ENCODE assay signal across 18 cellular contexts in the genomic region with DNA sequence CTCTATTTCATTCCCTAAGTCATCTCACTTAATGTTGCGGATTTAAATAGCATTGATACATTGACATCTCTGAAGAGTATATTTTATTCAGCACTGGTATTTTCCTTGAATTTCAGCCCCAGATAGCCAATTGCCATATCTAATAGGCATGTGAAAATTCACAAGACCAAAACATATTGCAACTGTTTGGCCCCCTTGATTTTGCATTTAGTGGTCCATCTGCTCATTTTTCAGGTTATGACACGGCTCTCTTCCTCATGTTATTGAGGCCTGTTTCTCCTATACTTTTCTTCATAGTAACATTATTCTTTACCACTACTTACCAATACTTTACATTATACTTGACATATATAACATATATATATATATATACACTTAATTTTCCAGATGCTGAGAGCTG. TPM values are rescaled to one million over a fixed set of nuclear protein-coding genes. Genes with fewer than 3 reads are reported as not detected.
DNase-seq lines count a peak whose midpoint lies in the region; ATAC-seq, FAIRE-seq and TF ChIP-seq lines count a peak whose summit lies in the region.
"Had no signal": no experiment of that assay in that cellular context is flagged by ENCODE, and none has a peak within 500 bp of the region (broad histone marks: within the 10 kb centered on the region; RNA-seq: fewer than 3 reads in every experiment).

No MANE protein-coding gene starts in this region.

- H3K9me3 Mint-ChIP-seq in Caco-2 (ENCODE audit: unreplicated experiment) (no peaks in the 10 kb centered on the region), chondrocyte (ENCODE audit: low read depth) (no peaks in the 10 kb centered on the region)
- no peaks in the 10 kb centered on the region for H3K9me3 Mint-ChIP-seq in activated CD4-positive, alpha-beta T cell treated with anti-CD3 and anti-CD28 coated beads, Interleukin-2, amount 10 ng/mL, durations not matched to agents 7 days and 5 days
- H3K9me3 Mint-ChIP-seq: T-cell had no signal

- H3K27ac ChIP-seq in Panc1 (ENCODE audit: low read length) (peak overlapping the region; percentile 77), spleen (no peak overlapping the region)
- H3K27ac ChIP-seq: GM23248 had no signal

- TF ChIP-seq CTCF in Caco-2 (IDR thresholded peaks at IDR 0.05; ENCODE audit: insufficient read depth in 1 of 2, low read depth in 1 of 2, low read length in 1 of 2, severe bottlenecking in 1 of 2, unreplicated experiment in 1 of 2) (no peak), Panc1 (IDR thresholded peaks at IDR 0.05) (no peak), chondrocyte (IDR thresholded peaks at IDR 0.05) (no peak), spleen (IDR thresholded peaks at IDR 0.05 in 8 of 11, conservative IDR thresholded peaks at IDR 0.05 in 3 of 11) (no peak)

- H3K27me3 ChIP-seq in Caco-2 (replicated peaks; ENCODE audit: control insufficient read depth, insufficient read depth, low read length) (no peaks in the 10 kb centered on the region), Panc1 (ENCODE audit: control insufficient read depth, insufficient read depth, low read length) (no peaks in the 10 kb centered on the region), spleen (replicated peaks in 1 of 7) (no peaks in the 10 kb centered on the region)

- ATAC-seq in Panc1 (no peak), left cardiac atrium (no peak)
- ATAC-seq: Right ventricle myocardium inferior had no signal

- in situ Hi-C loops in Panc1 (cut with HindIII; ENCODE audit: low pct_unique_long_range_greater_than_20kb, low sequenced_read_pairs), result no loop called here

- H3K9me3 ChIP-seq in Caco-2, result no peaks in the 10 kb centered on the region; the same call in 1 of the 2 replicates
- no peaks in the 10 kb centered on the region for H3K9me3 ChIP-seq in Panc1 (ENCODE audit: control insufficient read depth, insufficient read depth, low read depth, low read length)
- no peaks in the 10 kb centered on the region for H3K9me3 ChIP-seq in spleen

- no TSS peak for BruUV-seq in Caco-2 (replicated peaks; lab: Mats Ljungman, UMichigan)
- BruUV-seq in Panc1 (replicated peaks; lab: Mats Ljungman, UMichigan), result no TSS peak

- 91 to 98% (median 97%) methylated on average over 2 of the region's 2 CpGs for WGBS in spleen, 5 donors

- H3K36me3 ChIP-seq in Caco-2 (ENCODE audit: control insufficient read depth, insufficient read depth, low read length) (no peaks in the 10 kb centered on the region), Panc1 (ENCODE audit: control insufficient read depth, insufficient read depth, low read length) (no peaks in the 10 kb centered on the region), spleen (peaks cover 0 to 4% (median 0%) of the 10 kb centered on the region in 6 donors)

- no peak for TF ChIP-seq POLR2A in GM12891 (IDR thresholded peaks at IDR 0.05; ENCODE audit: low read depth, low read length)
- no peak for TF ChIP-seq POLR2A in spleen (IDR thresholded peaks at IDR 0.05)

- H3K4me1 Mint-ChIP-seq in Caco-2 (ENCODE audit: low read depth, unreplicated experiment), result peaks cover 45% of the 10 kb centered on the region
- peaks cover 48% of the 10 kb centered on the region for H3K4me1 Mint-ChIP-seq in chondrocyte (ENCODE audit: low read depth)
- H3K4me1 Mint-ChIP-seq in activated CD4-positive, alpha-beta T cell treated with anti-CD3 and anti-CD28 coated beads, Interleukin-2, amount 10 ng/mL, durations not matched to agents 7 days and 5 days, result peaks cover 34% of the 10 kb centered on the region

- peaks cover 29% of the 10 kb centered on the region for H3K4me1 ChIP-seq in Caco-2
- peaks cover 59% of the 10 kb centered on the region for H3K4me1 ChIP-seq in Panc1 (ENCODE audit: control insufficient read depth, insufficient read depth, low read length)
- peaks cover 6 to 91% (median 65%) of the 10 kb centered on the region in 6 donors for H3K4me1 ChIP-seq in spleen

- H3K36me3 Mint-ChIP-seq in Caco-2 (ENCODE audit: insufficient read depth, unreplicated experiment) (peaks cover 4% of the 10 kb centered on the region), chondrocyte (ENCODE audit: low read depth) (no peaks in the 10 kb centered on the region)
- peaks cover 3% of the 10 kb centered on the region for H3K36me3 Mint-ChIP-seq in activated CD4-positive, alpha-beta T cell treated with anti-CD3 and anti-CD28 coated beads, Interleukin-2, amount 10 ng/mL, durations not matched to agents 7 days and 5 days (ENCODE audit: low read depth)
- H3K36me3 Mint-ChIP-seq: T-cell had no signal

- FAIRE-seq in GM12891 (lab: Jason Lieb, UNC), result peak; percentile 26

- CTCF ChIA-PET in Caco-2 (lab: Charles Lee) (no interaction called here), Panc1 (lab: Charles Lee) (no interaction called here)
- CTCF ChIA-PET in activated CD4-positive, alpha-beta T cell treated with anti-CD3 and anti-CD28 coated beads, Interleukin-2, amount 10 ng/mL, durations not matched to agents 7 days and 5 days (lab: Charles Lee), result interaction anchor here (1.3 kb wide), 1 partner anchor 10 kb away, joined by 3 read pairs; no protein-coding TSS in a partner anchor

- H3K27ac Mint-ChIP-seq in Caco-2 (ENCODE audit: unreplicated experiment) (peak overlapping the region; percentile 72), chondrocyte (ENCODE audit: unreplicated experiment) (peak overlapping the region; percentile 32)
- no peak overlapping the region for H3K27ac Mint-ChIP-seq in activated CD4-positive, alpha-beta T cell treated with anti-CD3 and anti-CD28 coated beads, Interleukin-2, amount 10 ng/mL, durations not matched to agents 7 days and 5 days
- H3K27ac Mint-ChIP-seq: T-cell had no signal

- no peak overlapping the region for H3K4me3 ChIP-seq in Caco-2 (ENCODE audit: low read depth, low read length)
- no peak overlapping the region for H3K4me3 ChIP-seq in Panc1 (ENCODE audit: low read depth in 2 of 2, low read length in 2 of 2)
- H3K4me3 ChIP-seq in spleen, result no peak overlapping the region
- H3K4me3 ChIP-seq: GM23248 had no signal

- intact Hi-C loops in Caco-2 (cut with micrococcal nuclease; ENCODE audit: unreplicated experiment), result no loop called here
- intact Hi-C loops in Panc1 (cut with micrococcal nuclease; ENCODE audit: unreplicated experiment), result no loop called here
- intact Hi-C loops in left cardiac atrium (cut with DNase I), result no loop called here
- intact Hi-C loops in spleen (cut with DNase I; ENCODE audit: low total_unique reads), result no loop called here

- POLR2A ChIA-PET in Caco-2 (lab: Charles Lee), result no interaction called here
- POLR2A ChIA-PET in Panc1 (lab: Charles Lee), result no interaction called here
- POLR2A ChIA-PET in activated CD4-positive, alpha-beta T cell treated with anti-CD3 and anti-CD28 coated beads, Interleukin-2, amount 10 ng/mL, durations not matched to agents 7 days and 5 days (lab: Charles Lee), result no interaction called here

- no peak for DNase-seq in Caco-2
- DNase-seq in GM12891 (ENCODE audit: insufficient read length, low spot score), result no peak
- DNase-seq in Panc1 (ENCODE audit: low read depth, low spot score), result no peak
- no peak for DNase-seq in chondrocyte (ENCODE audit: low spot score)
- DNase-seq in left cardiac atrium, result no peak
- DNase-seq in RPMI8226, result no peak
- DNase-seq in activated CD4-positive, alpha-beta T cell treated with anti-CD3 and anti-CD28 coated beads, Interleukin-2, amount 10 ng/mL, durations not matched to agents 7 days and 5 days, result no peak
- no peak for DNase-seq in spleen
- DNase-seq: ACHN, GDM1, GM23248, NCI-H1105, NCI-H187, NCI-H2107, NCI-H2227 treated with DMSO at 0.1 percent for 48 hours, NCI-H524 treated with DMSO at 0.1 percent for 48 hours, T-cell had no signal

- no peak overlapping the region for H3K4me3 Mint-ChIP-seq in Caco-2 (ENCODE audit: unreplicated experiment)
- no peak overlapping the region for H3K4me3 Mint-ChIP-seq in chondrocyte (ENCODE audit: unreplicated experiment)
- H3K4me3 Mint-ChIP-seq in activated CD4-positive, alpha-beta T cell treated with anti-CD3 and anti-CD28 coated beads, Interleukin-2, amount 10 ng/mL, durations not matched to agents 7 days and 5 days, result no peak overlapping the region

- H3K27me3 Mint-ChIP-seq in Caco-2 (ENCODE audit: insufficient read depth, unreplicated experiment), result no peaks in the 10 kb centered on the region
- no peaks in the 10 kb centered on the region for H3K27me3 Mint-ChIP-seq in chondrocyte (ENCODE audit: low read depth)
- H3K27me3 Mint-ChIP-seq in activated CD4-positive, alpha-beta T cell treated with anti-CD3 and anti-CD28 coated beads, Interleukin-2, amount 10 ng/mL, durations not matched to agents 7 days and 5 days, result no peaks in the 10 kb centered on the region
- H3K27me3 Mint-ChIP-seq: T-cell had no signal

TF ChIP-seq in GM12891, 5 proteins besides CTCF, POLR2A, EP300 and RAD21:
- TF ChIP-seq SPI1 (IDR thresholded peaks at IDR 0.05; ENCODE audit: low read depth, low read length) (no peak), POU2F2 (IDR thresholded peaks at IDR 0.05; ENCODE audit: low read depth, low read length) (no peak), POLR2AphosphoS5 (IDR thresholded peaks at IDR 0.05; ENCODE audit: low read depth, low read length) (no peak), TAF1 (IDR thresholded peaks at IDR 0.05; ENCODE audit: low read depth, low read length) (no peak), PAX5 (IDR thresholded peaks at IDR 0.05; ENCODE audit: insufficient read depth, low read length, severe bottlenecking) (no peak)

RNA-seq across cellular contexts. Expression of a gene that starts 43.7 kb away (rescaled TPM):
- total RNA-seq in Caco-2 (2022) (55.6 and 56.1 TPM in 2 replicates), Panc1 (2021; ENCODE audit: unreplicated experiment) (46.4 TPM), chondrocyte (33.4 to 43.8 TPM (median 33.8 TPM) in 3 replicates), left cardiac atrium (10 to 100 TPM; 39.7 to 48.3 TPM), spleen (10 to 100 TPM; 47.6 to 87.4 (median 77.6) TPM)
- 19.4 TPM for polyA plus RNA-seq in GM12891 (2012; ENCODE audit: low read depth, missing spikeins)
- polyA plus RNA-seq in Panc1 (2012; ENCODE audit: insufficient read length), result 17.1 TPM
- 10 to 100 TPM; 36.8 to 40.1 TPM for total RNA-seq in activated CD4-positive, alpha-beta T cell treated with anti-CD3 and anti-CD28 coated beads, Interleukin-2, amount 10 ng/mL, durations not matched to agents 7 days and 5 days
- polyA plus RNA-seq in spleen, result 1 to 10 TPM; 7.1 to 9.2 (median 8.2) TPM
